11 cellular contexts compared by ENCODE assay signal in genomic region chr2:173652311-173652710, GRCh38.
DNase-seq lines count a peak whose midpoint lies in the region; ATAC-seq and TF ChIP-seq lines count a peak whose summit lies in the region.
"Had no signal": no experiment of that assay in that cellular context is flagged by ENCODE, and none has a peak within 500 bp of the region (broad histone marks: within the 10 kb centered on the region; RNA-seq: fewer than 3 reads in every experiment).

No MANE protein-coding gene starts in this region.

- no peak for ATAC-seq in activated T-cell treated with anti-CD3 and anti-CD28 coated beads, Interleukin-2, amount 50 U/mL, for 72 hours (replicated peaks in 1 of 2)

- no peaks in the 10 kb centered on the region for H3K27me3 ChIP-seq in neuron (ENCODE audit: insufficient read depth, low read length)

- no peak overlapping the region for H3K4me3 Mint-ChIP-seq in mesothelial cell of epicardium
- no peak overlapping the region for H3K4me3 Mint-ChIP-seq in activated T-cell treated with anti-CD3 and anti-CD28 coated beads, Interleukin-2, amount 50 U/mL, for 72 hours
- H3K4me3 Mint-ChIP-seq: activated naive CD8-positive, alpha-beta T cell; nephron progenitor cell had no signal

- TF ChIP-seq CTCF in mesothelial cell of epicardium (IDR thresholded peaks at IDR 0.05; ENCODE audit: unreplicated experiment) = no peak

- no peaks in the 10 kb centered on the region for H3K27me3 Mint-ChIP-seq in mesothelial cell of epicardium (ENCODE audit: low read depth)
- H3K27me3 Mint-ChIP-seq in activated T-cell treated with anti-CD3 and anti-CD28 coated beads, Interleukin-2, amount 50 U/mL, for 72 hours (ENCODE audit: low read depth) = no peaks in the 10 kb centered on the region

- peaks cover 2% of the 10 kb centered on the region for H3K9me3 ChIP-seq in neuron (ENCODE audit: low read length)

- H3K4me1 ChIP-seq in neuron (ENCODE audit: insufficient read depth, low read length) = peaks cover 24% of the 10 kb centered on the region

- H3K27ac Mint-ChIP-seq in mesothelial cell of epicardium = no peak overlapping the region
- no peak overlapping the region for H3K27ac Mint-ChIP-seq in activated T-cell treated with anti-CD3 and anti-CD28 coated beads, Interleukin-2, amount 50 U/mL, for 72 hours
- H3K27ac Mint-ChIP-seq: activated naive CD8-positive, alpha-beta T cell had no signal

- peak; percentile 64 for DNase-seq in AG20443 (ENCODE audit: low spot score)
- peak; percentile 96 for DNase-seq in M059J (ENCODE audit: low read depth)
- peak; percentile 59 for DNase-seq in dedifferentiated amniotic fluid mesenchymal stem cell (ENCODE audit: extremely low spot score)
- DNase-seq in stimulated activated CD4-positive, alpha-beta T cell treated with anti-CD3 and anti-CD28 coated beads, Interleukin-2, amount 100 ng/mL, for 24 hours = no peak
- DNase-seq in D341Med (ENCODE audit: low spot score) = no peak
- DNase-seq in mesothelial cell of epicardium (ENCODE audit: low spot score in 2 of 2, unreplicated experiment in 2 of 2) = no peak
- DNase-seq in activated T-cell treated with anti-CD3 and anti-CD28 coated beads, Interleukin-2, amount 50 U/mL, for 72 hours = no peak
- DNase-seq: Kasumi-1, nephron progenitor cell had no signal

- H2AFZ ChIP-seq in neuron (ENCODE audit: low read depth, low read length) = peak overlapping the region; percentile 59

- no peaks in the 10 kb centered on the region for H3K36me3 ChIP-seq in neuron (ENCODE audit: insufficient read depth, low read length)

- peaks cover 15% of the 10 kb centered on the region for H3K4me1 Mint-ChIP-seq in mesothelial cell of epicardium
- H3K4me1 Mint-ChIP-seq in activated T-cell treated with anti-CD3 and anti-CD28 coated beads, Interleukin-2, amount 50 U/mL, for 72 hours (ENCODE audit: low read depth) = no peaks in the 10 kb centered on the region

- H3K4me3 ChIP-seq in neuron (ENCODE audit: low read length) = peak overlapping the region; percentile 34

- H3K36me3 Mint-ChIP-seq in mesothelial cell of epicardium = no peaks in the 10 kb centered on the region
- no peaks in the 10 kb centered on the region for H3K36me3 Mint-ChIP-seq in activated T-cell treated with anti-CD3 and anti-CD28 coated beads, Interleukin-2, amount 50 U/mL, for 72 hours (ENCODE audit: insufficient read depth in 2 of 2)
- H3K36me3 Mint-ChIP-seq: activated naive CD8-positive, alpha-beta T cell had no signal

- H3K9me3 Mint-ChIP-seq in mesothelial cell of epicardium = peaks cover 5% of the 10 kb centered on the region
- no peaks in the 10 kb centered on the region for H3K9me3 Mint-ChIP-seq in activated T-cell treated with anti-CD3 and anti-CD28 coated beads, Interleukin-2, amount 50 U/mL, for 72 hours

Comparison
In these comparisons a context has a peak if more than half of its experiments do, and no peak if none do; other contexts are left out.
1. DNase-seq: peak in AG20443 (single experiment), M059J (single experiment) and dedifferentiated amniotic fluid mesenchymal stem cell (single experiment); none in stimulated activated CD4-positive, alpha-beta T cell treated with anti-CD3 and anti-CD28 coated beads, Interleukin-2, amount 100 ng/mL, for 24 hours (0 of 2), D341Med (single experiment), mesothelial cell of epicardium (0 of 2) and activated T-cell treated with anti-CD3 and anti-CD28 coated beads, Interleukin-2, amount 50 U/mL, for 72 hours (0 of 2).